In the genomic region with DNA sequence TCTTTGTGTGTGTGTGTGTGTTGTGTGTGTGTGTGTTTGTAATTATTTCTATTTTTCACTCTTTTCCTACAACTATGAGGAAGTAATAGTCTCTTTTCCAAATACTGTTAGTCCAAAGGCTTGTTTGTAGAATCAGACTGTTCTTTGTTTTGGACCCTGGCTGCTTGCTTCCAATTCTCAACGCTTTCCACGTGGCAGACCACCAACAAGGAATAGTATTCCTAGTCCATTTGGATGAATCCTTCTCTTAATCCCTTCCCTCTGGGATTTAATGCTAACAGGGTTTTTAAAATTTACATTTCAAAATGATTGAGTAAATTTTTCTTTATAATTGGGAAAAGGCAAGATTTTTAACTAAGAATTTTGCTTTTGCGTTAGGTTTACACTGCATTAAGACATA, we compare ENCODE assay signal across 18 cellular contexts.
"Had no signal": no experiment of that assay in that cellular context is flagged by ENCODE, and none has a peak within 500 bp of the region (broad histone marks: within the 10 kb centered on the region; RNA-seq: fewer than 3 reads in every experiment).

No MANE protein-coding gene starts in this region.

- H3K36me3 ChIP-seq: esophagus muscularis mucosa, gastroesophageal sphincter, heart right ventricle, left lung, lower lobe of right lung had no signal

- DNase-seq: dermis blood vessel endothelial cell; dorsolateral prefrontal cortex; effector CD4-positive, alpha-beta T cell; effector memory CD4-positive, alpha-beta T cell; foreskin keratinocyte; glutamatergic neuron; head of caudate nucleus; heart right ventricle; hippocampal formation; left cardiac atrium; left lung; lower lobe of right lung; mesendoderm; mucosa of descending colon; naive B cell had no signal

- H3K27me3 ChIP-seq: dorsolateral prefrontal cortex, esophagus muscularis mucosa, gastroesophageal sphincter, heart right ventricle, left lung had no signal

- H3K9me3 ChIP-seq: esophagus muscularis mucosa, gastroesophageal sphincter, heart right ventricle, left lung, lower lobe of right lung, mucosa of descending colon had no signal

- H3K4me3 ChIP-seq: coronary artery, dorsolateral prefrontal cortex, esophagus muscularis mucosa, gastroesophageal sphincter, heart right ventricle, left lung, lower lobe of right lung, mucosa of descending colon had no signal

- H3K4me1 ChIP-seq: foreskin keratinocyte, left lung, lower lobe of right lung had no signal

- H3K27ac ChIP-seq: coronary artery, dorsolateral prefrontal cortex, esophagus muscularis mucosa, foreskin keratinocyte, gastroesophageal sphincter, left lung, lower lobe of right lung had no signal
